8 cellular contexts compared by ENCODE assay signal in the genomic region with DNA sequence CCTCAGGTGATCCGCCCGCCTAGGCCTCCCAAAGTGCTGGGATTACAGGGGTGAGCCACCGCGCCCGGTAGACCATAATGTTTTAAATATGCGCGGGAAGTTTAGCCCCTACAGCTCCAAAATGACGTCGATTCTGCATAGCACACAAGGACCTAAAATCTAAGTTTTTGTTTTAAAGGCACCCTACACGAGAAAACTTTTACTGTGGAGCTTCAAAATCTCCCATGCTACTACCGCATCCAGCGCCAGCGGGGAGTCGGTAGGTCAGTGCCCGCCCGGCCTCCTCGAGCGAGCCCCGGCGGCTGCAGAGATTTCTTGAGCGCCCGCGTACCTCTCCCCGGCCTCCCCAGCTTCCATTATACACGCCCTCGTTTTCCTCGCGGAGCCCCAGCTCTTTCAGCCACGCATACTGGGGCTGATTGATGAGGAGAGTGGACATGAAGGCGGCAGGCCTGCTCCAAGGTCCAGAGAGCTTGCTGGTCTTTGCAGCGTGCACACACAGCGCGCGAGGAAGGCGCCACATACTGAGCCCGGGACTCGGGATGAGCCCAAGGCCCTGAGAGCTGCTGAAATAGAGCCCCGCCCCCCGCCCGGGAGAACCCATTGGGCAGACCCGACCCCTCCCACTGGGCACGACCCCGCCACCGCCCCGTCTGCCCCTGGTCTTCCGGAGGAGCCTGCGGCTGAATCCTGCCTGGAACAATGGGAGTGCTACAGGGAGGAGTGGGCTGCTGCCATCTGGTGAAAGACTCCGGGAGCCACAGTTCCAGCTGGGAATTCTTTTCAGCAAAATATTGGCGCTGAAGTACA. TPM values are rescaled to one million over a fixed set of nuclear protein-coding genes. Genes with fewer than 3 reads are reported as not detected.
DNase-seq lines count a peak whose midpoint lies in the region; ATAC-seq, FAIRE-seq and TF ChIP-seq lines count a peak whose summit lies in the region.

TSS of gene ALDH7A1 (minus strand) at position 544 of the 810 bp plus-strand sequence. CDS start at position 523, 21 bp downstream.

- peaks cover 36% of the 10 kb centered on the region for H3K79me2 ChIP-seq in PC-3 (ENCODE audit: low read length)

- ATAC-seq in GM19351 (IDR thresholded peaks at IDR 0.05; ENCODE audit: unreplicated experiment) (peak; percentile 72), HG03442 (IDR thresholded peaks at IDR 0.05; ENCODE audit: unreplicated experiment) (peak; percentile 70), PC-3 (peak; percentile 81)

- no peak for TF ChIP-seq CTCF in CD14-positive monocyte (IDR thresholded peaks at IDR 0.05)
- TF ChIP-seq CTCF in PC-3 (conservative IDR thresholded peaks at IDR 0.05; ENCODE audit: low read depth, low read length): peak; percentile 59
- TF ChIP-seq CTCF in nephron progenitor cell (IDR thresholded peaks at IDR 0.05): peak; percentile 38

- DNase-seq in CD14-positive monocyte (ENCODE audit: low spot score) (no peak), PC-3 (peak; percentile 91), frontal cortex (ENCODE audit: low spot score in 2 of 2) (peak; percentile 78 to 87), nephron progenitor cell (peak; percentile 97)
- peak; percentile 50 for DNase-seq in activated naive CD4-positive, alpha-beta T cell treated with anti-CD3 and anti-CD28 coated beads, Interleukin-2, amount 50 U/mL, for 16 hours

- H3K4me1 Mint-ChIP-seq in CD14-positive monocyte (peaks cover 21% of the 10 kb centered on the region), nephron progenitor cell (peaks cover 43% of the 10 kb centered on the region)

- no peaks in the 10 kb centered on the region for H4K20me1 ChIP-seq in PC-3 (ENCODE audit: low read length)

- CTCF ChIA-PET in PC-3 (lab: Charles Lee): interaction anchor here (0.5 to 1.2 kb wide), 2 partner anchors 46 to 56 kb away, joined by 7 to 8 read pairs; no protein-coding TSS in a partner anchor

- peak within 1 kb of the TSS; percentile 88 for H3K4me2 ChIP-seq in PC-3 (ENCODE audit: low read length)

- H3K9ac ChIP-seq in PC-3 (ENCODE audit: low read length): peak within 1 kb of the TSS; percentile 79

- BruUV-seq in PC-3 (replicated peaks; lab: Mats Ljungman, UMichigan): TSS peak; percentile 58

- peak within 1 kb of the TSS; percentile 89 for H2AFZ ChIP-seq in PC-3 (ENCODE audit: low read length)

- H3F3A ChIP-seq in PC-3 (ENCODE audit: low read length, unreplicated experiment): peaks cover 3% of the 10 kb centered on the region

- no peaks in the 10 kb centered on the region for H3K9me2 ChIP-seq in PC-3 (replicated peaks; ENCODE audit: low read length)

- H3K9me3 ChIP-seq in PC-3 (ENCODE audit: low read length): no peaks in the 10 kb centered on the region

- POLR2A ChIA-PET in PC-3 (lab: Charles Lee; ENCODE audit: unreplicated experiment): interaction anchor here (0.5 to 0.8 kb wide), 3 partner anchors 30 to 183 kb away, joined by 3 to 6 read pairs (median 4); no protein-coding TSS in a partner anchor

- H3K27me3 ChIP-seq in PC-3 (ENCODE audit: low read length): no peaks in the 10 kb centered on the region

- no peak for FAIRE-seq in frontal cortex (lab: Jason Lieb, UNC)

- H3K9me3 Mint-ChIP-seq in CD14-positive monocyte (peaks cover 0 to 18% (median 0%) of the 10 kb centered on the region in 7 donors), nephron progenitor cell (peaks cover 21% of the 10 kb centered on the region)

- H3K27me3 Mint-ChIP-seq in CD14-positive monocyte (ENCODE audit: low read depth in 3 of 3) (peaks cover 12 to 29% (median 17%) of the 10 kb centered on the region in 3 donors), nephron progenitor cell (ENCODE audit: low read depth, poor library complexity) (peaks cover 6% of the 10 kb centered on the region)

- H3K27ac Mint-ChIP-seq in CD14-positive monocyte: peak within 1 kb of the TSS in 1 of 7 donors; percentile 48
- H3K27ac Mint-ChIP-seq in nephron progenitor cell: peak within 1 kb of the TSS; percentile 99

- intact Hi-C loops in CD14-positive monocyte (cut with micrococcal nuclease): no loop called here
- intact Hi-C loops in PC-3 (cut with micrococcal nuclease): loop anchor here (1.0 to 10.0 kb wide), 4 partner anchors 53 to 256 kb away; partner anchors contain the start of gene GRAMD2B

- peak within 1 kb of the TSS; percentile 76 for H3K4me3 ChIP-seq in PC-3 (ENCODE audit: low read length)

- H3K4me3 Mint-ChIP-seq in CD14-positive monocyte (peak within 1 kb of the TSS; percentile 86 to 95), nephron progenitor cell (peak within 1 kb of the TSS; percentile 95)

- H3K36me3 Mint-ChIP-seq in CD14-positive monocyte: no peaks in the 10 kb centered on the region
- peaks cover 54% of the 10 kb centered on the region for H3K36me3 Mint-ChIP-seq in nephron progenitor cell (ENCODE audit: low read depth)

- peaks cover 18% of the 10 kb centered on the region for H3K4me1 ChIP-seq in PC-3 (ENCODE audit: insufficient read depth, low read length)

- peak within 1 kb of the TSS; percentile 49 for H3K27ac ChIP-seq in PC-3 (ENCODE audit: low read length)
- peak within 1 kb of the TSS; percentile 38 for H3K27ac ChIP-seq in temporal lobe (ENCODE audit: low read depth, low read length)

- peaks cover 3% of the 10 kb centered on the region for H3K36me3 ChIP-seq in PC-3 (ENCODE audit: low read depth, low read length)

RNA-seq across cellular contexts. Expression of gene ALDH7A1, which starts in this region (rescaled TPM):
- polyA plus RNA-seq in CD14-positive monocyte: under 1 TPM; 0.59 to 0.67 TPM
- 45.8 and 45.9 TPM in 2 replicates for total RNA-seq in PC-3 (2014; rRNA removed)
- 38.3 TPM for total RNA-seq in frontal cortex
- 33.2 TPM for total RNA-seq in temporal lobe
